In the genomic region with DNA sequence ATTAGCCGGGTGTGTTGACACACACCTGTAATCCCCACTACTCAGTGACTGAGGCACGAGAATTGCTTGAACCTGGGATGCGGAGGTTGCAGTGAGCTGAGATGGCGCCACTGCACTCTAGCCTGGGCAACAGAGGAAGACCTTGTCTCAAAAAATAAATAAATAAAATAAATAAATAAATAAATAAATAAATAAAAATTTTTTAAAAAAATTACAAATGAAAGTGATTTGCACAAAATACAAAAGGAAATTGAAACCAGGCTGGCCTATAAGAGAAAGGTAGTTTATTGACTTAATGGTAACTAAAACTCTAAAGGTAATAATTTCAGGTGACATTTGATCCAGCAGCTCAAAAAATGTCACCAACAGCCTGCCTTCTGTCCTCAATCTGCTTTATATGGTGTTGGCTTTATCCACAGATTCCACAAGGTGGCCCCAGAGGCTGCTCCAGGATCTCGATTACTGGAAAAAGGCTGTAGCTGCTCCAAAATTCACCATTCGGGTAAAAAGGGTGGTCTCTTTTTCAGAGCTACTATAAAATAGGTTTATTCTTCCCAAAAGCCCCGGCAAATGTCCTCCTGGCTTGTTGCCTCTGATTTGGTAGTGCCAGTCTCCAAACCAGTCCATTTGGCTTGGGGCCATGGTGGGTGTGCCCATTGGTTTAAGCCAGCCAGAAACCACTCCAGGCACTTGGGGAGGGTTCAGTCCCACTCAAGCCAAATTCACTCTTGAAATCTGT, we compare ENCODE assay signal across 8 cellular contexts.
DNase-seq lines count a peak whose midpoint lies in the region; ATAC-seq, FAIRE-seq and TF ChIP-seq lines count a peak whose summit lies in the region.

No MANE protein-coding gene starts in this region.

- H2BK15ac ChIP-seq in H1 (ENCODE audit: low read length) (no peak overlapping the region), mesenchymal stem cell (ENCODE audit: low read depth, poor library complexity, severe bottlenecking) (no peak overlapping the region)

- H3K27ac Mint-ChIP-seq in HFFc6: no peak overlapping the region

- no peak overlapping the region for H2BK5ac ChIP-seq in H1 (ENCODE audit: low read depth, low read length)
- H2BK5ac ChIP-seq in mesenchymal stem cell (ENCODE audit: low read depth, low read length, poor library complexity, severe bottlenecking): no peak overlapping the region

- no peaks in the 10 kb centered on the region for H4K20me1 ChIP-seq in H1 (replicated peaks in 1 of 2; ENCODE audit: control insufficient read depth in 1 of 2, insufficient read depth in 2 of 2, low read length in 2 of 2)

- H2AK5ac ChIP-seq in H1 (ENCODE audit: low read depth, low read length) (no peak overlapping the region), mesenchymal stem cell (ENCODE audit: low read length, severe bottlenecking) (no peak overlapping the region)

- H3K4me3 Mint-ChIP-seq in HFFc6: peak overlapping the region; percentile 12; the same call in 1 of the 2 replicates

- no peak for TF ChIP-seq EP300 in H1 (IDR thresholded peaks at IDR 0.05; ENCODE audit: borderline replicate concordance in 1 of 2, low read depth in 2 of 2, low read length in 2 of 2)

- no peak for TF ChIP-seq POLR2A in H1 (IDR thresholded peaks at IDR 0.05; ENCODE audit: control extremely low read depth in 1 of 2, low read depth in 2 of 2, low read length in 2 of 2)

- H3K14ac ChIP-seq in H1 (ENCODE audit: insufficient read length) (no peak overlapping the region), mesenchymal stem cell (ENCODE audit: low read length in 2 of 2) (no peak overlapping the region)

- no peak overlapping the region for H2BK20ac ChIP-seq in H1 (ENCODE audit: low read length)

- H3K4me2 ChIP-seq in H1 (ENCODE audit: insufficient read depth in 1 of 2, low read depth in 2 of 2, low read length in 2 of 2) (no peak overlapping the region), mesenchymal stem cell (ENCODE audit: low read length, poor library complexity, severe bottlenecking) (no peak overlapping the region)

- H4K8ac ChIP-seq in H1 (ENCODE audit: extremely low read depth, insufficient read depth, low read length) (no peak overlapping the region), mesenchymal stem cell (ENCODE audit: low read length) (no peak overlapping the region)

- H3K56ac ChIP-seq in H1 (replicated peaks; ENCODE audit: insufficient read length, low read depth, low read length): no peak overlapping the region

- H3K9me3 ChIP-seq in H1 (ENCODE audit: insufficient read depth in 2 of 2, low read depth in 1 of 2, low read length in 1 of 2): no peaks in the 10 kb centered on the region
- no peaks in the 10 kb centered on the region for H3K9me3 ChIP-seq in mesenchymal stem cell (ENCODE audit: control insufficient read depth, low read length)

- no peak for ATAC-seq in stimulated activated naive CD8-positive, alpha-beta T cell treated with anti-CD3 and anti-CD28 coated beads, Interleukin-15, Interleukin-2, amounts not matched to agents 100 U/mL and 50 U/mL, for 24 hours
- no peak for ATAC-seq in GM18909 (IDR thresholded peaks at IDR 0.05; ENCODE audit: poor library complexity, unreplicated experiment)

- H2BK120ac ChIP-seq in H1 (replicated peaks; ENCODE audit: low read depth, low read length) (no peak overlapping the region), mesenchymal stem cell (ENCODE audit: low read depth, low read length) (no peak overlapping the region)

- no peaks in the 10 kb centered on the region for H3K27me3 ChIP-seq in H1 (replicated peaks in 1 of 4; ENCODE audit: control insufficient read depth in 3 of 4, extremely low read depth in 1 of 4, insufficient read depth in 3 of 4, low read length in 3 of 4)
- peaks cover 0 to 10% of the 10 kb centered on the region in 2 experiments for H3K27me3 ChIP-seq in mesenchymal stem cell (ENCODE audit: control insufficient read depth in 1 of 2, insufficient read depth in 1 of 2, low read length in 2 of 2)

- TF ChIP-seq CTCF in C4-2B (conservative IDR thresholded peaks at IDR 0.05): peak; percentile 85
- peak; percentile 92 for TF ChIP-seq CTCF in HFFc6 (IDR thresholded peaks at IDR 0.05)
- TF ChIP-seq CTCF in H1 (IDR thresholded peaks at IDR 0.05; ENCODE audit: control extremely low read depth in 1 of 3, insufficient read depth in 1 of 3, low read depth in 1 of 3, low read length in 3 of 3): peak; percentile 39 to 84 (median 81)

- H3K27me3 Mint-ChIP-seq in HFFc6 (ENCODE audit: insufficient read depth): peaks cover 2% of the 10 kb centered on the region

- H3K79me2 ChIP-seq in H1 (ENCODE audit: control insufficient read depth in 1 of 2, insufficient read depth in 2 of 2, low read length in 2 of 2): no peaks in the 10 kb centered on the region

- TF ChIP-seq RAD21 in H1 (IDR thresholded peaks at IDR 0.05 in 1 of 2, conservative IDR thresholded peaks at IDR 0.05 in 1 of 2; ENCODE audit: low read depth in 2 of 2, low read length in 2 of 2): peak; percentile 95 to 97

- H3K36me3 Mint-ChIP-seq in HFFc6 (ENCODE audit: low read depth): no peaks in the 10 kb centered on the region

- H2AFZ ChIP-seq in H1 (ENCODE audit: low read length) (peak overlapping the region; percentile 72; the same call in 1 of the 2 replicates), mesenchymal stem cell (ENCODE audit: low read depth, low read length) (no peak overlapping the region)

- POLR2A ChIA-PET in H1 (lab: Charles Lee; ENCODE audit: partially characterized antibody): interaction anchor here (0.8 kb wide), 1 partner anchor 201 kb away, joined by 4 read pairs; no protein-coding TSS in a partner anchor

- no peaks in the 10 kb centered on the region for H3K23me2 ChIP-seq in H1 (ENCODE audit: low read depth, low read length)

- peaks cover 3 to 8% (median 4%) of the 10 kb centered on the region in 4 experiments; a peak in 4 of 7 replicates for H3K4me1 ChIP-seq in H1 (replicated peaks in 1 of 4; ENCODE audit: control insufficient read depth in 3 of 4, insufficient read depth in 4 of 4, low read length in 3 of 4)
- H3K4me1 ChIP-seq in mesenchymal stem cell (ENCODE audit: control insufficient read depth, insufficient read depth, low read depth, low read length): peaks cover 11% of the 10 kb centered on the region

- WGBS in H1 (ENCODE audit: extremely low coverage in 1 of 2, insufficient coverage in 1 of 2, insufficient read length in 1 of 2, insufficient replicate concordance in 2 of 2, low coverage in 1 of 2, low lambda C conversion rate in 2 of 2, missing lambda C conversion rate in 1 of 2), 2 experiments: 62% methylated on average over 7 of the region's 7 CpGs; no CpG with 5 or more reads in 1 of the 2 experiments
- 39% methylated on average over 5 of the region's 7 CpGs for WGBS in mesenchymal stem cell

- H3K27ac ChIP-seq in C4-2B (no peak overlapping the region), H1 (ENCODE audit: low read depth, low read length) (no peak overlapping the region), mesenchymal stem cell (ENCODE audit: low read length, poor library complexity, severe bottlenecking) (peak overlapping the region; percentile 57)

- peak; percentile 98 for FAIRE-seq in H1 (lab: Jason Lieb, UNC)

- H3K9ac ChIP-seq in H1 (replicated peaks in 1 of 4; ENCODE audit: extremely low read depth in 1 of 4, low read depth in 3 of 4, low read length in 3 of 4) (no peak overlapping the region), mesenchymal stem cell (ENCODE audit: low read length) (peak overlapping the region; percentile 35)

- H2BK12ac ChIP-seq in H1 (ENCODE audit: low read depth, low read length) (peak overlapping the region; percentile 77; the same call in 1 of the 2 replicates), mesenchymal stem cell (ENCODE audit: low read length in 2 of 2) (no peak overlapping the region)

- no peak overlapping the region for H3K18ac ChIP-seq in H1 (ENCODE audit: extremely low read depth, low read length)
- no peak overlapping the region for H3K18ac ChIP-seq in mesenchymal stem cell (ENCODE audit: low read depth in 1 of 2, low read length in 2 of 2)

- H3K4me3 ChIP-seq in H1 (ENCODE audit: extremely low read depth in 1 of 4, insufficient read depth in 2 of 4, low read depth in 3 of 4, low read length in 4 of 4): no peak overlapping the region
- H3K4me3 ChIP-seq in mesenchymal stem cell (ENCODE audit: insufficient read depth in 1 of 2, low read depth in 1 of 2, low read length in 2 of 2): peak overlapping the region in 1 of 2 experiments; percentile 30

- H3K79me1 ChIP-seq in H1 (ENCODE audit: low read depth, low read length) (no peaks in the 10 kb centered on the region), mesenchymal stem cell (replicated peaks; ENCODE audit: low read length, poor library complexity, severe bottlenecking) (no peaks in the 10 kb centered on the region)

- CTCF ChIA-PET in H1 (lab: Charles Lee; ENCODE audit: partially characterized antibody): interaction anchor here (0.6 to 3.4 kb wide), 53 partner anchors 9 to 639 kb away, joined by 3 to 20 read pairs (median 4); a partner anchor contains a TSS

- peak; percentile 75 for DNase-seq in HFFc6
- peak; percentile 88 to 93 for DNase-seq in NCI-H446 (lab: John Stamatoyannopoulos, UW)
- peak; percentile 57 to 63 for DNase-seq in activated CD4-positive, alpha-beta T cell treated with anti-CD3 and anti-CD28 coated beads for 4 hours
- DNase-seq in H1 (ENCODE audit: low read depth in 1 of 2, low spot score in 2 of 2): peak in 1 of 2 experiments; percentile 68
- peak; percentile 83 for DNase-seq in mesenchymal stem cell
- peak; percentile 47 for DNase-seq in stimulated activated naive CD8-positive, alpha-beta T cell treated with anti-CD3 and anti-CD28 coated beads, Interleukin-15, Interleukin-2, amounts not matched to agents 100 U/mL and 50 U/mL, for 24 hours

- H3K9me3 Mint-ChIP-seq in HFFc6: no peaks in the 10 kb centered on the region

- peaks cover 45% of the 10 kb centered on the region for H3K4me1 Mint-ChIP-seq in HFFc6 (ENCODE audit: low read depth)

- H3K4ac ChIP-seq in H1 (replicated peaks; ENCODE audit: insufficient read length, low read depth, low read length): no peak overlapping the region
- no peak overlapping the region for H3K4ac ChIP-seq in mesenchymal stem cell (ENCODE audit: low read depth in 1 of 2, low read length in 2 of 2)

- H3K23ac ChIP-seq in H1 (ENCODE audit: insufficient read length) (no peak overlapping the region), mesenchymal stem cell (ENCODE audit: low read length in 2 of 2) (no peak overlapping the region)

- H3K36me3 ChIP-seq in H1 (ENCODE audit: control insufficient read depth in 2 of 4, insufficient read depth in 4 of 4, low read length in 3 of 4) (no peaks in the 10 kb centered on the region), mesenchymal stem cell (ENCODE audit: control insufficient read depth in 1 of 2, insufficient read depth in 2 of 2, low read depth in 1 of 2, low read length in 2 of 2) (no peaks in the 10 kb centered on the region)

- H4K5ac ChIP-seq in H1 (ENCODE audit: insufficient read length, low read depth, low read length): no peak overlapping the region

- no peak overlapping the region for H4K91ac ChIP-seq in H1 (replicated peaks; ENCODE audit: insufficient read length, low read length)
- H4K91ac ChIP-seq in mesenchymal stem cell (ENCODE audit: low read length): no peak overlapping the region
